ENCODE assay signal across 22 cellular contexts in genomic region chr3:115488410-115488809, GRCh38.
DNase-seq lines count a peak whose midpoint lies in the region; ATAC-seq, FAIRE-seq and TF ChIP-seq lines count a peak whose summit lies in the region.
"Had no signal": no experiment of that assay in that cellular context is flagged by ENCODE, and none has a peak within 500 bp of the region (broad histone marks: within the 10 kb centered on the region; RNA-seq: fewer than 3 reads in every experiment).

No MANE protein-coding gene starts in this region.

- in situ Hi-C loops in IMR-90 (cut with MboI; ENCODE audit: low sequenced_read_pairs): no loop called here
- in situ Hi-C loops in K562 (cut with MboI): no loop called here

- H3K9ac ChIP-seq in IMR-90 (ENCODE audit: low read depth, low read length) (no peak overlapping the region), K562 (ENCODE audit: insufficient read depth in 1 of 2, low read depth in 2 of 2, low read length in 2 of 2) (no peak overlapping the region), trophoblast cell (ENCODE audit: low read length) (no peak overlapping the region)
- H3K9ac ChIP-seq: BLaER1 treated with 17β-estradiol and CSF1 and Interleukin-3, amounts not matched to agents 10 nM and 100 nM had no signal

- H4K20me1 ChIP-seq in IMR-90 (ENCODE audit: insufficient read depth, low read length) (no peaks in the 10 kb centered on the region), K562 (replicated peaks; ENCODE audit: control insufficient read depth, insufficient read depth, low read length) (no peaks in the 10 kb centered on the region)
- H4K20me1 ChIP-seq: BLaER1 treated with 17β-estradiol and CSF1 and Interleukin-3, amounts not matched to agents 10 nM and 100 nM had no signal

- TF ChIP-seq RAD21 in A549 (conservative IDR thresholded peaks at IDR 0.05 in 1 of 2, IDR thresholded peaks at IDR 0.05 in 1 of 2) (no peak), IMR-90 (IDR thresholded peaks at IDR 0.05; ENCODE audit: low read length) (no peak), K562 (CRISPR knock-in tag; conservative IDR thresholded peaks at IDR 0.05 in 1 of 2, IDR thresholded peaks at IDR 0.05 in 1 of 2) (no peak)

- H3K4me3 ChIP-seq in A549 (no peak overlapping the region), IMR-90 (ENCODE audit: insufficient read depth, low read depth, low read length) (no peak overlapping the region), K562 (no peak overlapping the region), ascending aorta (no peak overlapping the region), trophoblast cell (ENCODE audit: low read depth, low read length) (no peak overlapping the region)
- H3K4me3 ChIP-seq: BLaER1 treated with 17β-estradiol and CSF1 and Interleukin-3, amounts not matched to agents 10 nM and 100 nM had no signal

- no peak overlapping the region for H4K5ac ChIP-seq in IMR-90 (ENCODE audit: low read depth, low read length)

- H3K36me3 ChIP-seq in IMR-90 (ENCODE audit: control insufficient read depth, insufficient read depth, low read length) (no peaks in the 10 kb centered on the region), K562 (ENCODE audit: control insufficient read depth, insufficient read depth, low read length) (no peaks in the 10 kb centered on the region), ascending aorta (no peaks in the 10 kb centered on the region), trophoblast cell (ENCODE audit: control insufficient read depth in 1 of 2, insufficient read depth in 2 of 2, low read length in 2 of 2) (no peaks in the 10 kb centered on the region)
- H3K36me3 ChIP-seq: BLaER1 treated with 17β-estradiol and CSF1 and Interleukin-3, amounts not matched to agents 10 nM and 100 nM had no signal

- no peaks in the 10 kb centered on the region for H3K79me2 ChIP-seq in K562 (ENCODE audit: control insufficient read depth, insufficient read depth, low read length)
- H3K79me2 ChIP-seq in trophoblast cell (ENCODE audit: control insufficient read depth, insufficient read depth, low read length, poor library complexity): no peaks in the 10 kb centered on the region

- ATAC-seq in A549: no peak
- no peak for ATAC-seq in IMR-90 (ENCODE audit: low read depth)
- ATAC-seq in K562: no peak
- no peak for ATAC-seq in HG03025 (IDR thresholded peaks at IDR 0.05; ENCODE audit: low FRiP score, unreplicated experiment)
- ATAC-seq: CD8-positive, alpha-beta T cell had no signal

- H3K4me1 ChIP-seq in A549 (no peaks in the 10 kb centered on the region), IMR-90 (ENCODE audit: control insufficient read depth, insufficient read depth, low read length) (no peaks in the 10 kb centered on the region), K562 (replicated peaks in 1 of 2; ENCODE audit: control insufficient read depth in 2 of 2, insufficient read depth in 2 of 2, low read length in 2 of 2) (no peaks in the 10 kb centered on the region), ascending aorta (no peaks in the 10 kb centered on the region), trophoblast cell (ENCODE audit: control insufficient read depth in 1 of 2, insufficient read depth in 2 of 2, low read length in 2 of 2) (no peaks in the 10 kb centered on the region)
- H3K4me1 ChIP-seq: Caco-2 had no signal

- H2BK12ac ChIP-seq in trophoblast cell (ENCODE audit: low read length): no peak overlapping the region

- TF ChIP-seq POLR2A in A549 (IDR thresholded peaks at IDR 0.05; ENCODE audit: low read length) (no peak), IMR-90 (IDR thresholded peaks at IDR 0.05; ENCODE audit: low read depth, low read length) (no peak), K562 (conservative IDR thresholded peaks at IDR 0.05) (no peak)

- H3K36me3 Mint-ChIP-seq in nephron progenitor cell (ENCODE audit: low read depth): no peaks in the 10 kb centered on the region
- H3K36me3 Mint-ChIP-seq: CD8-positive, alpha-beta T cell had no signal

- H2BK15ac ChIP-seq in IMR-90 (ENCODE audit: low read depth, low read length): no peak overlapping the region

- H3K4me2 ChIP-seq in A549: no peak overlapping the region
- H3K4me2 ChIP-seq in IMR-90 (ENCODE audit: low read depth, low read length): no peak overlapping the region
- no peak overlapping the region for H3K4me2 ChIP-seq in K562 (ENCODE audit: insufficient read depth, low read length)
- H3K4me2 ChIP-seq in trophoblast cell (ENCODE audit: low read length): no peak overlapping the region
- H3K4me2 ChIP-seq: BLaER1 treated with 17β-estradiol and CSF1 and Interleukin-3, amounts not matched to agents 10 nM and 100 nM had no signal

- H3K9me1 ChIP-seq in IMR-90 (ENCODE audit: insufficient read depth, low read length) (no peaks in the 10 kb centered on the region), K562 (ENCODE audit: control insufficient read depth, insufficient read depth, low read length) (no peaks in the 10 kb centered on the region)

- TF ChIP-seq EP300 in A549 (IDR thresholded peaks at IDR 0.05) (no peak), K562 (IDR thresholded peaks at IDR 0.05; ENCODE audit: low read length) (no peak)

- H3K4ac ChIP-seq in IMR-90 (ENCODE audit: low read depth, low read length) (no peak overlapping the region), trophoblast cell (ENCODE audit: low read depth, low read length) (no peak overlapping the region)

- peak overlapping the region; percentile 22 for H3K27ac Mint-ChIP-seq in nephron progenitor cell
- H3K27ac Mint-ChIP-seq: B cell; CD4-positive, alpha-beta T cell; CD8-positive, alpha-beta T cell had no signal

- H3K27ac ChIP-seq in A549 (no peak overlapping the region), IMR-90 (ENCODE audit: insufficient read depth, low read length) (no peak overlapping the region), K562 (ENCODE audit: extremely low read depth, low read depth, low read length) (no peak overlapping the region), ascending aorta (no peak overlapping the region), trophoblast cell (ENCODE audit: low read depth, low read length) (no peak overlapping the region)
- H3K27ac ChIP-seq: BLaER1 treated with 17β-estradiol and CSF1 and Interleukin-3, amounts not matched to agents 10 nM and 100 nM; C4-2B had no signal

- H2BK120ac ChIP-seq in IMR-90 (ENCODE audit: low read depth, low read length): no peak overlapping the region
- H2BK120ac ChIP-seq in trophoblast cell (ENCODE audit: insufficient read depth, low read length, poor library complexity): no peak overlapping the region

- H4K91ac ChIP-seq in IMR-90 (ENCODE audit: insufficient read depth, low read depth, low read length) (no peak overlapping the region), trophoblast cell (ENCODE audit: low read depth, low read length) (no peak overlapping the region)

- H3K14ac ChIP-seq in IMR-90 (replicated peaks; ENCODE audit: low read depth, low read length) (no peak overlapping the region), trophoblast cell (ENCODE audit: low read length) (no peak overlapping the region)

- no peak for FAIRE-seq in A549 (lab: Jason Lieb, UNC)
- FAIRE-seq in K562 (lab: Jason Lieb, UNC): no peak
- FAIRE-seq: A204.1, G401.6, GM12891, GM19239 had no signal

- H3K23ac ChIP-seq in IMR-90 (ENCODE audit: low read depth, low read length): no peak overlapping the region
- no peak overlapping the region for H3K23ac ChIP-seq in trophoblast cell (ENCODE audit: low read length)

- no peak overlapping the region for H4K8ac ChIP-seq in IMR-90 (ENCODE audit: low read depth in 2 of 2, low read length in 2 of 2)
- H4K8ac ChIP-seq in trophoblast cell (ENCODE audit: low read depth, low read length): no peak overlapping the region

- H3K4me3 Mint-ChIP-seq in nephron progenitor cell: no peak overlapping the region
- H3K4me3 Mint-ChIP-seq: B cell; CD4-positive, alpha-beta T cell; CD8-positive, alpha-beta T cell had no signal

- H2BK5ac ChIP-seq in IMR-90 (ENCODE audit: low read depth, low read length, poor library complexity, severe bottlenecking): no peak overlapping the region
- no peak overlapping the region for H2BK5ac ChIP-seq in trophoblast cell (ENCODE audit: low read depth, low read length, poor library complexity)

- peaks cover 3% of the 10 kb centered on the region; the same call in 1 of the 3 replicates for H3K9me3 ChIP-seq in A549
- no peaks in the 10 kb centered on the region for H3K9me3 ChIP-seq in IMR-90 (ENCODE audit: control insufficient read depth, insufficient read depth, low read length)
- no peaks in the 10 kb centered on the region for H3K9me3 ChIP-seq in K562 (replicated peaks; ENCODE audit: control insufficient read depth, insufficient read depth, low read depth, low read length)
- no peaks in the 10 kb centered on the region for H3K9me3 ChIP-seq in ascending aorta
- no peaks in the 10 kb centered on the region for H3K9me3 ChIP-seq in trophoblast cell (ENCODE audit: insufficient read depth, low read depth, low read length)
- H3K9me3 ChIP-seq: BLaER1 treated with 17β-estradiol and CSF1 and Interleukin-3, amounts not matched to agents 10 nM and 100 nM; Caco-2 had no signal

- CTCF ChIA-PET in A549 (lab: Yijun Ruan, JAX): no interaction called here
- CTCF ChIA-PET in IMR-90 (lab: Yijun Ruan, JAX): interaction anchor here (0.9 kb wide), 1 partner anchor 9 kb away, joined by 3 read pairs; no protein-coding TSS in a partner anchor
- CTCF ChIA-PET in K562 (lab: Yijun Ruan, JAX; ENCODE audit: low intra/inter-chr PET ratio): no interaction called here

- DNase-seq in A549 (ENCODE audit: low read depth in 1 of 2, low spot score in 1 of 2) (no peak), IMR-90 (no peak), K562 (ENCODE audit: extremely low read depth in 1 of 4, low spot score in 3 of 4) (no peak), nephron progenitor cell (no peak), ascending aorta (ENCODE audit: low spot score in 2 of 2) (no peak), trophoblast cell (no peak)
- DNase-seq: 8988T; AML-193; Caco-2; Calu3; CD4-positive, alpha-beta T cell; CD8-positive, alpha-beta T cell; DMS79 treated with DMSO at 0.1 percent for 48 hours; GF-D8 had no signal

- H2AK9ac ChIP-seq in IMR-90 (replicated peaks; ENCODE audit: low read depth, low read length, poor library complexity): no peak overlapping the region

- no peak overlapping the region for H3K56ac ChIP-seq in IMR-90 (ENCODE audit: extremely low read depth, insufficient read depth, low read length)

- TF ChIP-seq CTCF in A549 (IDR thresholded peaks at IDR 0.05) (no peak), IMR-90 (conservative IDR thresholded peaks at IDR 0.05; ENCODE audit: low read depth, low read length) (no peak), K562 (IDR thresholded peaks at IDR 0.05 in 2 of 3, conservative IDR thresholded peaks at IDR 0.05 in 1 of 3; ENCODE audit: insufficient read depth in 2 of 3, low read depth in 1 of 3, low read length in 3 of 3) (no peak), nephron progenitor cell (IDR thresholded peaks at IDR 0.05) (no peak), ascending aorta (IDR thresholded peaks at IDR 0.05) (no peak)

- POLR2A ChIA-PET in A549 (lab: Yijun Ruan, JAX) (no interaction called here), IMR-90 (lab: Charles Lee; ENCODE audit: unreplicated experiment) (no interaction called here), K562 (lab: Yijun Ruan, JAX) (interaction anchor here (0.7 kb wide), 1 partner anchor 1633 kb away, joined by 4 read pairs; no protein-coding TSS in a partner anchor)

- intact Hi-C loops in IMR-90 (cut with micrococcal nuclease) (no loop called here), K562 (cut with micrococcal nuclease) (no loop called here), ascending aorta (cut with DNase I) (no loop called here)

- no peak overlapping the region for H2BK20ac ChIP-seq in IMR-90 (ENCODE audit: low read depth, low read length)

- H2AK5ac ChIP-seq in IMR-90 (ENCODE audit: low read depth, low read length): no peak overlapping the region
- no peak overlapping the region for H2AK5ac ChIP-seq in trophoblast cell (ENCODE audit: low read length)

- dilution Hi-C loops in IMR-90 (cut with HindIII; ENCODE audit: low sequenced_read_pairs, unreplicated experiment): no loop called here

- H3K79me1 ChIP-seq in IMR-90 (ENCODE audit: low read depth in 1 of 2, low read length in 2 of 2) (no peaks in the 10 kb centered on the region), trophoblast cell (ENCODE audit: low read length) (no peaks in the 10 kb centered on the region)

- H4K12ac ChIP-seq in trophoblast cell (ENCODE audit: low read depth, low read length): no peak overlapping the region

- H3K27me3 ChIP-seq in IMR-90 (ENCODE audit: control insufficient read depth, insufficient read depth, low read length): peaks cover 9% of the 10 kb centered on the region
- no peaks in the 10 kb centered on the region for H3K27me3 ChIP-seq in K562 (ENCODE audit: control insufficient read depth in 2 of 2, insufficient read depth in 2 of 2, low read length in 2 of 2)
- H3K27me3 ChIP-seq in ascending aorta: no peaks in the 10 kb centered on the region
- no peaks in the 10 kb centered on the region for H3K27me3 ChIP-seq in trophoblast cell (ENCODE audit: insufficient read depth, low read length)
- H3K27me3 ChIP-seq: BLaER1 treated with 17β-estradiol and CSF1 and Interleukin-3, amounts not matched to agents 10 nM and 100 nM had no signal

- H3K9me3 Mint-ChIP-seq in nephron progenitor cell: no peaks in the 10 kb centered on the region
- H3K9me3 Mint-ChIP-seq: CD4-positive, alpha-beta T cell; CD8-positive, alpha-beta T cell had no signal

- H2AFZ ChIP-seq in IMR-90 (replicated peaks; ENCODE audit: low read length, poor library complexity): no peak overlapping the region
- no peak overlapping the region for H2AFZ ChIP-seq in K562 (ENCODE audit: low read depth, low read length)
- H2AFZ ChIP-seq in trophoblast cell (ENCODE audit: insufficient read depth, low read length, poor library complexity): no peak overlapping the region

- no peaks in the 10 kb centered on the region for H3K4me1 Mint-ChIP-seq in nephron progenitor cell
- H3K4me1 Mint-ChIP-seq: B cell had no signal

- BruUV-seq in IMR-90 (replicated peaks; lab: Mats Ljungman, UMichigan): no TSS peak
- BruUV-seq in K562 (replicated peaks; lab: Mats Ljungman, UMichigan): no TSS peak

- H3K18ac ChIP-seq in IMR-90 (ENCODE audit: low read depth, low read length): no peak overlapping the region
- H3K18ac ChIP-seq in trophoblast cell (ENCODE audit: low read length): no peak overlapping the region

- peaks cover 4% of the 10 kb centered on the region for H3K27me3 Mint-ChIP-seq in nephron progenitor cell (ENCODE audit: low read depth, poor library complexity)

Comparison
In these comparisons a context has a peak if more than half of its experiments do, and no peak if none do; other contexts are left out.
1. Of the 35 proteins assayed by ChIP-seq in both K562 and A549: peak only in K562: none; only in A549: none; in both: MAFK; in neither: 34.